9 cellular contexts compared by ENCODE assay signal in the genomic region with DNA sequence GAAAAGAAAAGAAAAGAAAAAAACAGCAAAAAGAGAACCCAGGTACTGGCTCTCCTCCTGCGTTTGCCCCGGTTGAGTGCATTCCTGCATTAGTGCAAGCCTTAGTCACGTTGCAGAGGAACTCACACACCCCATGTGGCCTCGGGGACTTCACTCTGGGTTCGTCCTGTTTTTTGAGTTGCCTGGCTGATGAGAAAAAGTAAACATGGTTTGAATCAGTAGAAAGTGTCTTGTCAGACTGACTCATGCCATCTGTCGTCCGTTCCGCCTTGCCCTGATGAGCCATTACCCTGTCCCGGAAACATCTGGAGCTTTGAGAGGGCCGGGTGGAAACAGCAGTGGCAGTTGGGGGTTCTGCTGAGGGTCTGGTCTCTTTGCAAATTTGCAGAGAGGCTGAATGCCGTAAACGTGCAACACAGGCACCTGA. TPM values are rescaled to one million over a fixed set of nuclear protein-coding genes. Genes with fewer than 3 reads are reported as not detected.
DNase-seq lines count a peak whose midpoint lies in the region; ATAC-seq, FAIRE-seq and TF ChIP-seq lines count a peak whose summit lies in the region.
"Had no signal": no experiment of that assay in that cellular context is flagged by ENCODE, and none has a peak within 500 bp of the region (broad histone marks: within the 10 kb centered on the region; RNA-seq: fewer than 3 reads in every experiment).

No MANE protein-coding gene starts in this region.

- ATAC-seq in GM18517 (IDR thresholded peaks at IDR 0.05; ENCODE audit: unreplicated experiment): peak; percentile 95
- peak; percentile 93 for ATAC-seq in HG02943 (IDR thresholded peaks at IDR 0.05; ENCODE audit: low read depth, unreplicated experiment)
- ATAC-seq in right lobe of liver: peak; percentile 40 to 78 (median 64)

- peak; percentile 97 for DNase-seq in bronchial epithelial cell (ENCODE audit: low read depth)
- peak in 2 of 3 donors; percentile 35 to 48 for DNase-seq in right lobe of liver
- DNase-seq in stimulated activated CD8-positive, alpha-beta memory T cell treated with anti-CD3 and anti-CD28 coated beads, Interleukin-7, amount 100 ng/mL, for 4 hours (ENCODE audit: low read depth in 2 of 2): peak; percentile 51 to 54
- no peak for DNase-seq in HuH-7 (ENCODE audit: low spot score)
- DNase-seq in 8988T: no peak

- TF ChIP-seq POLR2A in Raji (IDR thresholded peaks at IDR 0.05; ENCODE audit: insufficient read depth, low read depth, low read length): peak; percentile 28; the same call in 1 of the 2 replicates
- no peak for TF ChIP-seq POLR2A in right lobe of liver (IDR thresholded peaks at IDR 0.05)

- peak; percentile 97 for FAIRE-seq in bronchial epithelial cell (lab: Jason Lieb, UNC)

- H3K36me3 ChIP-seq in bronchial epithelial cell (ENCODE audit: control insufficient read depth, insufficient read depth, low read length) (no peaks in the 10 kb centered on the region), right lobe of liver (peaks cover 0 to 2% (median 0%) of the 10 kb centered on the region in 4 donors)
- H3K36me3 ChIP-seq: ovary had no signal

- peak overlapping the region in 1 of 3 donors; percentile 37 for H3K27ac ChIP-seq in right lobe of liver
- H3K27ac ChIP-seq: ovary had no signal

- H3K9me3 ChIP-seq in right lobe of liver: no peaks in the 10 kb centered on the region
- H3K9me3 ChIP-seq: ovary had no signal

- TF ChIP-seq CTCF in bronchial epithelial cell (IDR thresholded peaks at IDR 0.05; ENCODE audit: insufficient read depth, low read length, severe bottlenecking): no peak
- TF ChIP-seq CTCF in right lobe of liver (IDR thresholded peaks at IDR 0.05): no peak

- peaks cover 0 to 28% (median 1%) of the 10 kb centered on the region in 4 donors for H3K4me1 ChIP-seq in right lobe of liver

- 45% methylated on average over 11 of the region's 12 CpGs for WGBS in right lobe of liver (ENCODE audit: insufficient coverage, low coverage, low lambda C conversion rate, missing lambda C conversion rate)

- H3K4me3 ChIP-seq in bronchial epithelial cell (ENCODE audit: low read depth, low read length) (no peak overlapping the region), right lobe of liver (no peak overlapping the region)
- H3K4me3 ChIP-seq: ovary had no signal

- intact Hi-C loops in right lobe of liver (cut with DNase I): no loop called here

- H3K27me3 ChIP-seq in bronchial epithelial cell (ENCODE audit: control insufficient read depth, insufficient read depth, low read length): no peaks in the 10 kb centered on the region
- H3K27me3 ChIP-seq in right lobe of liver: no peaks in the 10 kb centered on the region
- H3K27me3 ChIP-seq: ovary had no signal

RNA-seq across cellular contexts. Expression of a gene that starts 16.3 kb away (rescaled TPM):
- total RNA-seq in bronchial epithelial cell (51.2 and 57.9 TPM in 2 replicates), right lobe of liver (100 to 1,000 TPM in 5 of 6 experiments, 10 to 100 TPM in 1; 88.5 to 139 (median 119) TPM)

RNA-seq across cellular contexts. Expression of a gene that starts 44.5 kb away (rescaled TPM):
- total RNA-seq in bronchial epithelial cell (0.26 and 1.4 TPM in 2 replicates), right lobe of liver (under 1 TPM in 1 of 6 experiments, not detected in 5; 0.31 TPM)

Comparison
In these comparisons a context has a peak if more than half of its experiments do, and no peak if none do; other contexts are left out.
1. DNase-seq: peak in bronchial epithelial cell (single experiment), right lobe of liver (2 of 3) and stimulated activated CD8-positive, alpha-beta memory T cell treated with anti-CD3 and anti-CD28 coated beads, Interleukin-7, amount 100 ng/mL, for 4 hours (2 of 2); none in HuH-7 (single experiment) and 8988T (single experiment).
2. Peak in every context shown above with its lines, with median percentiles within 50 percentile points of each other: ATAC-seq.